In genomic region chr3:160435747-160436146, GRCh38 we compare ENCODE assay signal across 17 cellular contexts. TPM values are rescaled to one million over a fixed set of nuclear protein-coding genes. Genes with fewer than 3 reads are reported as not detected.
DNase-seq lines count a peak whose midpoint lies in the region; ATAC-seq, FAIRE-seq and TF ChIP-seq lines count a peak whose summit lies in the region.
"Had no signal": no experiment of that assay in that cellular context is flagged by ENCODE, and none has a peak within 500 bp of the region (broad histone marks: within the 10 kb centered on the region; RNA-seq: fewer than 3 reads in every experiment).

No MANE protein-coding gene starts in this region.

- peak overlapping the region; percentile 33 for H3K4me3 ChIP-seq in CD4-positive, CD25-positive, alpha-beta regulatory T cell (ENCODE audit: low read depth, low read length)
- H3K4me3 ChIP-seq in GM12878 (no peak overlapping the region), foreskin fibroblast (ENCODE audit: low read depth in 1 of 2, low read length in 2 of 2) (no peak overlapping the region)

- H3K4me2 ChIP-seq in GM12878 (ENCODE audit: control insufficient read depth, insufficient read depth) = no peak overlapping the region

- no peak overlapping the region for H3K9ac ChIP-seq in GM12878 (ENCODE audit: control insufficient read depth, insufficient read depth, low read length)

- no peaks in the 10 kb centered on the region for H3K9me3 Mint-ChIP-seq in activated CD4-positive, alpha-beta memory T cell treated with anti-CD3 and anti-CD28 coated beads, Interleukin-2, amount 10 ng/mL, durations not matched to agents 7 days and 5 days
- H3K9me3 Mint-ChIP-seq in activated CD4-positive, alpha-beta memory T cell treated with anti-CD3 and anti-CD28 coated beads for 36 hours = no peaks in the 10 kb centered on the region
- H3K9me3 Mint-ChIP-seq in CD4-positive, CD25-positive, alpha-beta regulatory T cell = no peaks in the 10 kb centered on the region
- no peaks in the 10 kb centered on the region for H3K9me3 Mint-ChIP-seq in HFFc6
- no peaks in the 10 kb centered on the region for H3K9me3 Mint-ChIP-seq in glutamatergic neuron (ENCODE audit: unreplicated experiment)
- no peaks in the 10 kb centered on the region for H3K9me3 Mint-ChIP-seq in effector memory CD8-positive, alpha-beta T cell

- TF ChIP-seq POLR2A in GM12878 (IDR thresholded peaks at IDR 0.05; ENCODE audit: low read depth, low read length) = no peak

- CTCF ChIA-PET in activated CD4-positive, alpha-beta memory T cell treated with anti-CD3 and anti-CD28 coated beads, Interleukin-2, amount 10 ng/mL, durations not matched to agents 7 days and 5 days (lab: Charles Lee) = interaction anchor here (1.3 to 4.6 kb wide), 2 partner anchors 21 to 429 kb away, joined by 3 to 27 read pairs; no protein-coding TSS in a partner anchor
- CTCF ChIA-PET in activated CD4-positive, alpha-beta memory T cell treated with anti-CD3 and anti-CD28 coated beads for 36 hours (lab: Charles Lee) = interaction anchor here (1.4 kb wide), 1 partner anchor 22 kb away, joined by 8 read pairs; no protein-coding TSS in a partner anchor
- CTCF ChIA-PET in GM12878 (lab: Yijun Ruan, JAX) = interaction anchor here (0.7 to 1.7 kb wide), 5 partner anchors 9 to 50 kb away, joined by 5 to 8 read pairs (median 5); no protein-coding TSS in a partner anchor

- peak overlapping the region; percentile 59 for H3K27ac Mint-ChIP-seq in activated CD4-positive, alpha-beta memory T cell treated with anti-CD3 and anti-CD28 coated beads, Interleukin-2, amount 10 ng/mL, durations not matched to agents 7 days and 5 days
- H3K27ac Mint-ChIP-seq in activated CD4-positive, alpha-beta memory T cell treated with anti-CD3 and anti-CD28 coated beads for 36 hours = no peak overlapping the region
- H3K27ac Mint-ChIP-seq in CD4-positive, CD25-positive, alpha-beta regulatory T cell = peak overlapping the region in 2 of 3 donors; percentile 47 to 77
- peak overlapping the region; percentile 21; the same call in 1 of the 2 replicates for H3K27ac Mint-ChIP-seq in HFFc6
- H3K27ac Mint-ChIP-seq in glutamatergic neuron (ENCODE audit: unreplicated experiment) = no peak overlapping the region
- peak overlapping the region in 1 of 2 donors; percentile 55 for H3K27ac Mint-ChIP-seq in effector memory CD8-positive, alpha-beta T cell

- intact Hi-C loops in activated CD4-positive, alpha-beta memory T cell treated with anti-CD3 and anti-CD28 coated beads for 36 hours (cut with micrococcal nuclease) = no loop called here
- intact Hi-C loops in GM12878 (cut with micrococcal nuclease; ENCODE audit: unreplicated experiment) = no loop called here

- DNase-seq in activated CD4-positive, alpha-beta memory T cell treated with anti-CD3 and anti-CD28 coated beads, Interleukin-2, amount 10 ng/mL, durations not matched to agents 7 days and 5 days = no peak
- DNase-seq in activated CD4-positive, alpha-beta memory T cell treated with anti-CD3 and anti-CD28 coated beads for 36 hours = no peak
- no peak for DNase-seq in CD4-positive, CD25-positive, alpha-beta regulatory T cell
- no peak for DNase-seq in HFFc6
- DNase-seq in GM12878 (ENCODE audit: low read depth, low spot score) = no peak
- no peak for DNase-seq in glutamatergic neuron
- no peak for DNase-seq in foreskin fibroblast
- DNase-seq in effector memory CD8-positive, alpha-beta T cell = no peak
- DNase-seq: COR-L47, DMS153, H7, NCI-H1105 treated with DMSO at 0.1 percent for 48 hours, NCI-H1694 treated with DMSO at 0.1 percent for 48 hours, NCI-H226, NCI-H524 treated with DMSO at 0.1 percent for 48 hours had no signal

- RAD21 ChIA-PET in GM12878 (lab: Charles Lee; ENCODE audit: unreplicated experiment) = interaction anchor here (4.9 kb wide), 1 partner anchor 14 kb away, joined by 22 read pairs; the partner anchor contains the start of gene TRIM59

- no peak for FAIRE-seq in GM12878 (lab: Jason Lieb, UNC)

- no peak for TF ChIP-seq CTCF in HFFc6 (IDR thresholded peaks at IDR 0.05)
- TF ChIP-seq CTCF in GM12878 (IDR thresholded peaks at IDR 0.05 in 2 of 3, conservative IDR thresholded peaks at IDR 0.05 in 1 of 3; ENCODE audit: control insufficient read depth in 2 of 3, extremely low read depth in 1 of 3, insufficient read depth in 1 of 3, low read depth in 3 of 3, low read length in 3 of 3) = no peak
- TF ChIP-seq CTCF in glutamatergic neuron (IDR thresholded peaks at IDR 0.05; ENCODE audit: partially characterized antibody, unreplicated experiment) = no peak
- no peak for TF ChIP-seq CTCF in foreskin fibroblast (IDR thresholded peaks at IDR 0.05; ENCODE audit: low read depth, low read length)

- POLR2A ChIA-PET in activated CD4-positive, alpha-beta memory T cell treated with anti-CD3 and anti-CD28 coated beads, Interleukin-2, amount 10 ng/mL, durations not matched to agents 7 days and 5 days (lab: Charles Lee) = interaction anchor here (0.6 to 5.0 kb wide), 15 partner anchors 8 to 130 kb away, joined by 3 to 70 read pairs (median 7); partner anchors contain the start of genes KPNA4, SMC4 and TRIM59
- POLR2A ChIA-PET in activated CD4-positive, alpha-beta memory T cell treated with anti-CD3 and anti-CD28 coated beads for 36 hours (lab: Charles Lee) = interaction anchor here (0.9 to 4.4 kb wide), 2 partner anchors 13 to 23 kb away, joined by 3 to 19 read pairs; partner anchors contain the start of gene TRIM59
- POLR2A ChIA-PET in GM12878 (lab: Charles Lee) = interaction anchor here (0.7 to 2.2 kb wide), 6 partner anchors 9 to 33 kb away, joined by 3 to 6 read pairs (median 4); partner anchors contain the start of gene TRIM59

- H3K36me3 Mint-ChIP-seq in activated CD4-positive, alpha-beta memory T cell treated with anti-CD3 and anti-CD28 coated beads, Interleukin-2, amount 10 ng/mL, durations not matched to agents 7 days and 5 days (ENCODE audit: low read depth) = peaks cover 83% of the 10 kb centered on the region
- H3K36me3 Mint-ChIP-seq in activated CD4-positive, alpha-beta memory T cell treated with anti-CD3 and anti-CD28 coated beads for 36 hours = peaks cover 62% of the 10 kb centered on the region
- peaks cover 42% of the 10 kb centered on the region for H3K36me3 Mint-ChIP-seq in CD4-positive, CD25-positive, alpha-beta regulatory T cell
- H3K36me3 Mint-ChIP-seq in HFFc6 (ENCODE audit: low read depth) = peaks cover 49% of the 10 kb centered on the region
- no peaks in the 10 kb centered on the region for H3K36me3 Mint-ChIP-seq in glutamatergic neuron (ENCODE audit: unreplicated experiment)
- H3K36me3 Mint-ChIP-seq in effector memory CD8-positive, alpha-beta T cell (ENCODE audit: insufficient read depth) = peaks cover 53% of the 10 kb centered on the region

- H3K79me2 ChIP-seq in GM12878 (ENCODE audit: control insufficient read depth, insufficient read depth, low read length) = peaks cover 48% of the 10 kb centered on the region

- H3K36me3 ChIP-seq in CD4-positive, CD25-positive, alpha-beta regulatory T cell (ENCODE audit: control insufficient read depth, insufficient read depth, low read length) = peaks cover 56% of the 10 kb centered on the region
- peaks cover 1 to 39% of the 10 kb centered on the region in 2 experiments for H3K36me3 ChIP-seq in GM12878 (ENCODE audit: control insufficient read depth in 2 of 2, insufficient read depth in 2 of 2, low read length in 1 of 2)

- no peak overlapping the region for H3K4me3 Mint-ChIP-seq in activated CD4-positive, alpha-beta memory T cell treated with anti-CD3 and anti-CD28 coated beads, Interleukin-2, amount 10 ng/mL, durations not matched to agents 7 days and 5 days
- H3K4me3 Mint-ChIP-seq in activated CD4-positive, alpha-beta memory T cell treated with anti-CD3 and anti-CD28 coated beads for 36 hours = no peak overlapping the region
- no peak overlapping the region for H3K4me3 Mint-ChIP-seq in CD4-positive, CD25-positive, alpha-beta regulatory T cell
- no peak overlapping the region for H3K4me3 Mint-ChIP-seq in HFFc6
- no peak overlapping the region for H3K4me3 Mint-ChIP-seq in glutamatergic neuron (ENCODE audit: unreplicated experiment)
- peak overlapping the region in 1 of 2 donors; percentile 17 for H3K4me3 Mint-ChIP-seq in effector memory CD8-positive, alpha-beta T cell

- H3K4me1 ChIP-seq in CD4-positive, CD25-positive, alpha-beta regulatory T cell (ENCODE audit: control insufficient read depth, insufficient read depth, low read length, poor library complexity, severe bottlenecking) = peaks cover 40% of the 10 kb centered on the region
- H3K4me1 ChIP-seq in GM12878 (ENCODE audit: control insufficient read depth, insufficient read depth, low read length) = no peaks in the 10 kb centered on the region

- H4K20me1 ChIP-seq in GM12878 (ENCODE audit: control insufficient read depth, insufficient read depth) = no peaks in the 10 kb centered on the region

- no peak for TF ChIP-seq RAD21 in GM12878 (IDR thresholded peaks at IDR 0.05; ENCODE audit: insufficient read depth, low read depth, low read length)

- peaks cover 57% of the 10 kb centered on the region for H3K4me1 Mint-ChIP-seq in activated CD4-positive, alpha-beta memory T cell treated with anti-CD3 and anti-CD28 coated beads, Interleukin-2, amount 10 ng/mL, durations not matched to agents 7 days and 5 days
- H3K4me1 Mint-ChIP-seq in activated CD4-positive, alpha-beta memory T cell treated with anti-CD3 and anti-CD28 coated beads for 36 hours (ENCODE audit: low read depth) = peaks cover 40% of the 10 kb centered on the region
- H3K4me1 Mint-ChIP-seq in CD4-positive, CD25-positive, alpha-beta regulatory T cell = peaks cover 32 to 62% (median 51%) of the 10 kb centered on the region in 4 donors
- H3K4me1 Mint-ChIP-seq in HFFc6 (ENCODE audit: low read depth) (peaks cover 61% of the 10 kb centered on the region), glutamatergic neuron (ENCODE audit: low read depth, unreplicated experiment) (peaks cover 4% of the 10 kb centered on the region)
- peaks cover 19 to 29% of the 10 kb centered on the region in 2 donors for H3K4me1 Mint-ChIP-seq in effector memory CD8-positive, alpha-beta T cell (ENCODE audit: low read depth in 2 of 2)

- 100% methylated on average over 1 of the region's 1 CpG for WGBS in GM12878 (ENCODE audit: insufficient coverage, insufficient replicate concordance, low lambda C conversion rate, missing lambda C conversion rate)

- BruUV-seq in GM12878 (replicated peaks; lab: Mats Ljungman, UMichigan) = no TSS peak

- no peaks in the 10 kb centered on the region for H3K27me3 ChIP-seq in CD4-positive, CD25-positive, alpha-beta regulatory T cell (ENCODE audit: control insufficient read depth, insufficient read depth, low read length)
- H3K27me3 ChIP-seq in GM12878 (replicated peaks in 1 of 2; ENCODE audit: control insufficient read depth in 2 of 2, insufficient read depth in 2 of 2, low read length in 1 of 2) = no peaks in the 10 kb centered on the region

- no peak overlapping the region for H2AFZ ChIP-seq in GM12878 (ENCODE audit: control insufficient read depth, low read depth, low read length)

- H3K27ac ChIP-seq in CD4-positive, CD25-positive, alpha-beta regulatory T cell (ENCODE audit: insufficient read depth, low read length, poor library complexity, severe bottlenecking) = peak overlapping the region; percentile 17
- H3K27ac ChIP-seq in GM12878 (ENCODE audit: control insufficient read depth, insufficient read depth) = no peak overlapping the region
- H3K27ac ChIP-seq: C4-2B had no signal

- ATAC-seq in CD4-positive, CD25-positive, alpha-beta regulatory T cell (ENCODE audit: low read depth in 2 of 2) = no peak
- peak; percentile 37 for ATAC-seq in GM12878
- ATAC-seq in effector memory CD8-positive, alpha-beta T cell (replicated peaks) = no peak

- SMC1A ChIA-PET in GM12878 (lab: Charles Lee; ENCODE audit: uncharacterized antibody, unreplicated experiment) = interaction anchor here (0.5 to 4.6 kb wide), 10 partner anchors 10 to 41 kb away, joined by 3 to 27 read pairs (median 3); partner anchors contain the start of gene TRIM59

- H3K27me3 Mint-ChIP-seq in activated CD4-positive, alpha-beta memory T cell treated with anti-CD3 and anti-CD28 coated beads, Interleukin-2, amount 10 ng/mL, durations not matched to agents 7 days and 5 days = no peaks in the 10 kb centered on the region
- H3K27me3 Mint-ChIP-seq in activated CD4-positive, alpha-beta memory T cell treated with anti-CD3 and anti-CD28 coated beads for 36 hours = no peaks in the 10 kb centered on the region
- no peaks in the 10 kb centered on the region for H3K27me3 Mint-ChIP-seq in CD4-positive, CD25-positive, alpha-beta regulatory T cell
- no peaks in the 10 kb centered on the region for H3K27me3 Mint-ChIP-seq in HFFc6 (ENCODE audit: insufficient read depth)
- H3K27me3 Mint-ChIP-seq in glutamatergic neuron (ENCODE audit: unreplicated experiment) = no peaks in the 10 kb centered on the region
- H3K27me3 Mint-ChIP-seq in effector memory CD8-positive, alpha-beta T cell = no peaks in the 10 kb centered on the region
- H3K27me3 Mint-ChIP-seq: IgD-negative memory B cell had no signal

- H3K9me3 ChIP-seq in CD4-positive, CD25-positive, alpha-beta regulatory T cell (ENCODE audit: control insufficient read depth in 2 of 2, low read length in 2 of 2) = no peaks in the 10 kb centered on the region
- peaks cover 3% of the 10 kb centered on the region; the same call in 1 of the 3 replicates for H3K9me3 ChIP-seq in GM12878 (replicated peaks; ENCODE audit: control insufficient read depth, insufficient read depth, low read length)

- no peak for TF ChIP-seq EP300 in GM12878 (IDR thresholded peaks at IDR 0.05; ENCODE audit: borderline replicate concordance in 1 of 2, control insufficient read depth in 1 of 2, low read depth in 2 of 2, low read length in 2 of 2)

- in situ Hi-C loops in GM12878 (cut with MboI) = no loop called here

RNA-seq across cellular contexts. Expression of gene TRIM59, which starts 13.8 kb away (rescaled TPM):
- total RNA-seq in activated CD4-positive, alpha-beta memory T cell treated with anti-CD3 and anti-CD28 coated beads, Interleukin-2, amount 10 ng/mL, durations not matched to agents 7 days and 5 days = 10 to 100 TPM; 54.3 to 56.6 TPM
- total RNA-seq in activated CD4-positive, alpha-beta memory T cell treated with anti-CD3 and anti-CD28 coated beads for 36 hours = 10 to 100 TPM; 27.3 to 30.0 TPM
- 34.0 TPM for total RNA-seq in CD4-positive, CD25-positive, alpha-beta regulatory T cell
- polyA plus RNA-seq in CD4-positive, CD25-positive, alpha-beta regulatory T cell = 10 to 100 TPM; 50.5 to 67.9 (median 55.5) TPM
- 10 to 100 TPM; 30.9 to 50.2 (median 40.7) TPM for total RNA-seq in HFFc6 (2021; fragmentation: NEBNext Ultra II Directional; extraction: Animal tissue kit (Norgen Biotek cat#: 25700))
- total RNA-seq in GM12878 (2013; cell fraction: nucleolus; rRNA removed) = 46.0 and 53.4 TPM in 2 replicates
- 33.5 and 41.5 TPM in 2 replicates for total RNA-seq in GM12878 (2014; rRNA removed)
- 38.6 and 40.2 TPM in 2 replicates for total RNA-seq in GM12878 (2014; rRNA removed; fragmentation: Illumina TruSeq; extraction: Trizol)
- 27.2 and 29.6 TPM in 2 replicates for total RNA-seq in GM12878 (2021)
- polyA plus RNA-seq in GM12878 (2011; ENCODE audit: low read depth) = 10.4 TPM
- 33.1 and 43.6 TPM in 2 replicates for polyA plus RNA-seq in GM12878 (2011; rRNA removed)
- polyA plus RNA-seq in GM12878 (2011; cell fraction: cytosol; rRNA removed) = 12.3 and 16.9 TPM in 2 replicates
- 10.6 and 11.0 TPM in 2 replicates for polyA plus RNA-seq in GM12878 (2011; cell fraction: nucleus; rRNA removed)
- polyA plus RNA-seq in GM12878 (2012) = 11.5 and 12.6 TPM in 2 replicates
- polyA plus RNA-seq in GM12878 (2014; fragmentation: Illumina TruSeq; extraction: Trizol) = 29.5 and 36.4 TPM in 2 replicates
- polyA plus RNA-seq in GM12878 (2014; fragmentation: Nextera tagmentation; extraction: Ambion mirVana) = 100 to 1,000 TPM in 1 of 2 experiments, 10 to 100 TPM in 1; 28.9 to 105 TPM
- polyA plus RNA-seq in GM12878 (2014; rRNA removed) = 13.0 and 14.4 TPM in 2 replicates
- 10 to 100 TPM; 57.0 to 57.8 TPM for polyA plus RNA-seq in GM12878 (2016; fragmentation: Nextera tagmentation; extraction: Ambion mirVana)
- polyA minus RNA-seq in GM12878 (2011; rRNA and poly(A)+ RNA removed) = 24.6 and 29.3 TPM in 2 replicates
- polyA minus RNA-seq in GM12878 (2011; cell fraction: cytosol; rRNA and poly(A)+ RNA removed) = 14.7 and 21.5 TPM in 2 replicates
- polyA minus RNA-seq in GM12878 (2011; cell fraction: nucleus; rRNA and poly(A)+ RNA removed) = 13.4 and 22.3 TPM in 2 replicates
- total RNA-seq in glutamatergic neuron (ENCODE audit: unreplicated experiment) = 10.1 TPM

RNA-seq across cellular contexts. Expression of gene SMC4, which starts 36.3 kb away (rescaled TPM):
- 100 to 1,000 TPM; 217 to 222 TPM for total RNA-seq in activated CD4-positive, alpha-beta memory T cell treated with anti-CD3 and anti-CD28 coated beads, Interleukin-2, amount 10 ng/mL, durations not matched to agents 7 days and 5 days
- total RNA-seq in activated CD4-positive, alpha-beta memory T cell treated with anti-CD3 and anti-CD28 coated beads for 36 hours = 100 to 1,000 TPM; 143 to 157 TPM
- total RNA-seq in CD4-positive, CD25-positive, alpha-beta regulatory T cell = 153 TPM
- polyA plus RNA-seq in CD4-positive, CD25-positive, alpha-beta regulatory T cell = 10 to 100 TPM; 48.4 to 96.9 (median 53.7) TPM
- total RNA-seq in HFFc6 (2021; fragmentation: NEBNext Ultra II Directional; extraction: Animal tissue kit (Norgen Biotek cat#: 25700)) = 100 to 1,000 TPM in 5 of 6 experiments, 10 to 100 TPM in 1; 58.2 to 116 (median 106) TPM
- 263 and 313 TPM in 2 replicates for total RNA-seq in GM12878 (2013; cell fraction: nucleolus; rRNA removed)
- total RNA-seq in GM12878 (2014; rRNA removed) (130 and 133 TPM in 2 replicates), GM12878 (2014; rRNA removed; fragmentation: Illumina TruSeq; extraction: Trizol) (224 and 231 TPM in 2 replicates), GM12878 (2021) (124 and 142 TPM in 2 replicates), glutamatergic neuron (ENCODE audit: unreplicated experiment) (34.0 TPM)
- polyA plus RNA-seq in GM12878 (2011; ENCODE audit: low read depth) = 32.9 TPM
- polyA plus RNA-seq in GM12878 (2011; rRNA removed) (93.3 and 214 TPM in 2 replicates), GM12878 (2014; fragmentation: Illumina TruSeq; extraction: Trizol) (250 and 324 TPM in 2 replicates), GM12878 (2014; fragmentation: Nextera tagmentation; extraction: Ambion mirVana) (100 to 1,000 TPM in 1 of 2 experiments, 10 to 100 TPM in 1; 75.6 to 127 TPM), GM12878 (2014; rRNA removed) (121 and 128 TPM in 2 replicates), GM12878 (2016; fragmentation: Nextera tagmentation; extraction: Ambion mirVana) (100 to 1,000 TPM; 278 to 288 TPM)
- 37.2 and 42.5 TPM in 2 replicates for polyA plus RNA-seq in GM12878 (2011; cell fraction: cytosol; rRNA removed)
- 181 and 214 TPM in 2 replicates for polyA plus RNA-seq in GM12878 (2011; cell fraction: nucleus; rRNA removed)
- 59.4 and 74.4 TPM in 2 replicates for polyA plus RNA-seq in GM12878 (2012)
- polyA minus RNA-seq in GM12878 (2011; rRNA and poly(A)+ RNA removed) = 37.5 and 42.8 TPM in 2 replicates
- polyA minus RNA-seq in GM12878 (2011; cell fraction: cytosol; rRNA and poly(A)+ RNA removed) = 23.5 and 30.7 TPM in 2 replicates
- polyA minus RNA-seq in GM12878 (2011; cell fraction: nucleus; rRNA and poly(A)+ RNA removed) = 128 and 223 TPM in 2 replicates

RNA-seq across cellular contexts. Expression of gene IFT80, which starts 36.7 kb away (rescaled TPM):
- 10 to 100 TPM; 22.8 to 25.9 TPM for total RNA-seq in activated CD4-positive, alpha-beta memory T cell treated with anti-CD3 and anti-CD28 coated beads, Interleukin-2, amount 10 ng/mL, durations not matched to agents 7 days and 5 days
- total RNA-seq in activated CD4-positive, alpha-beta memory T cell treated with anti-CD3 and anti-CD28 coated beads for 36 hours = 10 to 100 TPM; 13.4 to 13.9 TPM
- 35.7 TPM for total RNA-seq in CD4-positive, CD25-positive, alpha-beta regulatory T cell
- polyA plus RNA-seq in CD4-positive, CD25-positive, alpha-beta regulatory T cell = 1 to 10 TPM; 3.0 to 8.0 (median 6.2) TPM
- total RNA-seq in HFFc6 (2021; fragmentation: NEBNext Ultra II Directional; extraction: Animal tissue kit (Norgen Biotek cat#: 25700)) = 10 to 100 TPM; 23.4 to 28.1 (median 24.6) TPM
- 57.3 and 60.6 TPM in 2 replicates for total RNA-seq in GM12878 (2013; cell fraction: nucleolus; rRNA removed)
- total RNA-seq in GM12878 (2014; rRNA removed) = 14.1 and 16.2 TPM in 2 replicates
- total RNA-seq in GM12878 (2014; rRNA removed; fragmentation: Illumina TruSeq; extraction: Trizol) = 20.2 and 21.5 TPM in 2 replicates
- 11.1 and 13.7 TPM in 2 replicates for total RNA-seq in GM12878 (2021)
- 7.5 TPM for polyA plus RNA-seq in GM12878 (2011; ENCODE audit: low read depth)
- polyA plus RNA-seq in GM12878 (2011; rRNA removed) = 16.2 and 29.3 TPM in 2 replicates
- polyA plus RNA-seq in GM12878 (2011; cell fraction: cytosol; rRNA removed) = 4.0 and 5.1 TPM in 2 replicates
- 17.6 and 21.9 TPM in 2 replicates for polyA plus RNA-seq in GM12878 (2011; cell fraction: nucleus; rRNA removed)
- 9.9 and 11.7 TPM in 2 replicates for polyA plus RNA-seq in GM12878 (2012)
- polyA plus RNA-seq in GM12878 (2014; fragmentation: Illumina TruSeq; extraction: Trizol) = 18.4 and 27.6 TPM in 2 replicates
- 1 to 10 TPM; 6.5 to 6.7 TPM for polyA plus RNA-seq in GM12878 (2014; fragmentation: Nextera tagmentation; extraction: Ambion mirVana)
- 14.4 and 15.4 TPM in 2 replicates for polyA plus RNA-seq in GM12878 (2014; rRNA removed)
- 10 to 100 TPM; 11.6 to 14.1 TPM for polyA plus RNA-seq in GM12878 (2016; fragmentation: Nextera tagmentation; extraction: Ambion mirVana)
- 5.8 and 9.2 TPM in 2 replicates for polyA minus RNA-seq in GM12878 (2011; rRNA and poly(A)+ RNA removed)
- polyA minus RNA-seq in GM12878 (2011; cell fraction: cytosol; rRNA and poly(A)+ RNA removed) = 4.3 and 6.5 TPM in 2 replicates
- 18.4 and 19.2 TPM in 2 replicates for polyA minus RNA-seq in GM12878 (2011; cell fraction: nucleus; rRNA and poly(A)+ RNA removed)
- total RNA-seq in glutamatergic neuron (ENCODE audit: unreplicated experiment) = 32.7 TPM

Comparison
In these comparisons a context has a peak if more than half of its experiments do, and no peak if none do; other contexts are left out.
1. H3K27ac Mint-ChIP-seq: peak in activated CD4-positive, alpha-beta memory T cell treated with anti-CD3 and anti-CD28 coated beads, Interleukin-2, amount 10 ng/mL, durations not matched to agents 7 days and 5 days (single experiment), CD4-positive, CD25-positive, alpha-beta regulatory T cell (2 of 3) and HFFc6 (single experiment); none in activated CD4-positive, alpha-beta memory T cell treated with anti-CD3 and anti-CD28 coated beads for 36 hours (single experiment) and glutamatergic neuron (single experiment).